Comparison of ENCODE assay signal across 28 cellular contexts in genomic region chr10:27950165-27950564, GRCh38. TPM values are rescaled to one million over a fixed set of nuclear protein-coding genes. Genes with fewer than 3 reads are reported as not detected.
"Had no signal": no experiment of that assay in that cellular context is flagged by ENCODE, and none has a peak within 500 bp of the region (broad histone marks: within the 10 kb centered on the region; RNA-seq: fewer than 3 reads in every experiment).

No MANE protein-coding gene starts in this region.

- H3K4me3 ChIP-seq: left lung, lower lobe of right lung, skin epidermis, spleen, stomach, testis, thyroid gland, transverse colon, upper lobe of left lung, vagina had no signal

- H3K9me3 Mint-ChIP-seq: immature natural killer cell; naive thymus-derived CD8-positive, alpha-beta T cell; nephron; neural crest cell; stimulated activated naive B cell treated with anti-CD40 and anti-IgM and Interleukin-4, amounts not matched to agents 10 μg/mL and 1 μg/mL and 100 μg/mL, for 72 hours had no signal

- H3K27ac ChIP-seq: left lung, lower lobe of right lung, neutrophil, parathyroid adenoma, skin epidermis, spleen, stomach, testis, thyroid gland, transverse colon, upper lobe of left lung, vagina had no signal

- H3K4me1 Mint-ChIP-seq: immature natural killer cell; stimulated activated naive B cell treated with anti-CD40 and anti-IgM and Interleukin-4, amounts not matched to agents 10 μg/mL and 1 μg/mL and 100 μg/mL, for 72 hours had no signal

- H3K9me3 ChIP-seq: left lung, lower lobe of right lung, neutrophil, spleen, stomach, testis, thyroid gland, transverse colon, upper lobe of left lung, vagina had no signal

- DNase-seq: hypothalamus; immature natural killer cell; kidney; left colon; left lung; lower lobe of right lung; mammary epithelial cell; mesenchymal stem cell; naive thymus-derived CD8-positive, alpha-beta T cell; occipital lobe; right cardiac atrium; spleen; stimulated activated CD4-positive, alpha-beta T cell treated with anti-CD3 and anti-CD28 coated beads, Interleukin-4, amount 100 ng/mL, for 4 hours; stimulated activated CD8-positive, alpha-beta memory T cell treated with anti-CD3 and anti-CD28 coated beads, Interleukin-4, amount 100 ng/mL, for 48 hours; stimulated activated naive B cell treated with anti-CD40 and anti-IgM and Interleukin-4, amounts not matched to agents 10 μg/mL and 1 μg/mL and 100 μg/mL, for 72 hours; stimulated activated naive CD8-positive, alpha-beta T cell treated with anti-CD3 and anti-CD28 coated beads, Interleukin-15, Interleukin-2, amounts not matched to agents 100 U/mL and 50 U/mL, for 24 hours; stomach; testis; thyroid gland; transverse colon; upper lobe of left lung had no signal

- H3K9ac ChIP-seq: parathyroid adenoma had no signal

- H3K36me3 Mint-ChIP-seq: immature natural killer cell; naive thymus-derived CD8-positive, alpha-beta T cell; stimulated activated naive B cell treated with anti-CD40 and anti-IgM and Interleukin-4, amounts not matched to agents 10 μg/mL and 1 μg/mL and 100 μg/mL, for 72 hours had no signal

- H2AFZ ChIP-seq: parathyroid adenoma had no signal

- H3K4me1 ChIP-seq: left lung, lower lobe of right lung, parathyroid adenoma, spleen, stomach, testis, thyroid gland, transverse colon, upper lobe of left lung, vagina had no signal

- H3K27me3 ChIP-seq: left lung, neutrophil, spleen, stomach, testis, thyroid gland, transverse colon, upper lobe of left lung, vagina had no signal

- H3K27ac Mint-ChIP-seq: immature natural killer cell; naive thymus-derived CD8-positive, alpha-beta T cell; nephron; stimulated activated naive B cell treated with anti-CD40 and anti-IgM and Interleukin-4, amounts not matched to agents 10 μg/mL and 1 μg/mL and 100 μg/mL, for 72 hours had no signal

- H3K4me3 Mint-ChIP-seq: immature natural killer cell; naive thymus-derived CD8-positive, alpha-beta T cell; nephron; neural crest cell; stimulated activated naive B cell treated with anti-CD40 and anti-IgM and Interleukin-4, amounts not matched to agents 10 μg/mL and 1 μg/mL and 100 μg/mL, for 72 hours had no signal

- H3K79me2 ChIP-seq: parathyroid adenoma had no signal

- H3K36me3 ChIP-seq: left lung, lower lobe of right lung, neutrophil, spleen, stomach, thyroid gland, transverse colon, upper lobe of left lung, vagina had no signal

- ATAC-seq: left colon; left lung; lower lobe of right lung; naive thymus-derived CD8-positive, alpha-beta T cell; right cardiac atrium; sciatic nerve; stimulated activated naive B cell treated with anti-CD40 and anti-IgM and Interleukin-4, amounts not matched to agents 10 μg/mL and 1 μg/mL and 100 μg/mL, for 72 hours; stimulated activated naive CD8-positive, alpha-beta T cell treated with anti-CD3 and anti-CD28 coated beads, Interleukin-15, Interleukin-2, amounts not matched to agents 100 U/mL and 50 U/mL, for 24 hours had no signal

RNA-seq across cellular contexts. Expression of gene ODAD2, which starts 48.7 kb away (rescaled TPM):
- total RNA-seq: naive thymus-derived CD8-positive, alpha-beta T cell had no signal
- polyA plus RNA-seq: immature natural killer cell, mammary epithelial cell had no signal
